ENCODE assay signal across 2 cellular contexts in the genomic region with DNA sequence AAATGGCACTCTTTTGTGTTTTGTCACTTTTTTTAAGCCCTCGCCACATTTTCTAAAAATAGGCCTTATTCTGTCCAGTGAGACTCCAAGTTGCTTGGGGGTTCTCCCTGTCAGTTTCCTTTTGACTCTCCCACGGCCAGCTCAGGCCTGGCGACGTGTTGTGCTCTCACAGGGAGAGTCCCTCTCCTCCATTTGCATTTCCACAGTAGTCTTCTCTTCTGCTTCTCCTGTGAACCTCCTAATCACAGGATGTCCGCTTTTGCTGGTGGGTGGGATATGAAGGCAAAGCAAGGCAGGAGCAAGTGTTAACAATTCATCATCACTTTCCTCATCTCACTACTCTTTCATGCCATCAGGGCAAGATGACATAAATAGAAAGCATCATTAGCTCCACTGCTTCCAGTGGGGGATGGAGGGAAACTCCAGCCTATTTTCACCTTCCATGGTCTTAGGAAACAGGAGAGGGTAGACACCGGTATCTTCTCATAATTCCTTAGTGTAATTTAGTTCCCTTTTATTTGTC.
TF ChIP-seq lines count a peak whose summit lies in the region.

No MANE protein-coding gene starts in this region.

TF ChIP-seq in GM12878, 131 proteins besides CTCF, POLR2A, EP300 and RAD21 (continued from another document and continues in another):
- TF ChIP-seq, protein P1, sequence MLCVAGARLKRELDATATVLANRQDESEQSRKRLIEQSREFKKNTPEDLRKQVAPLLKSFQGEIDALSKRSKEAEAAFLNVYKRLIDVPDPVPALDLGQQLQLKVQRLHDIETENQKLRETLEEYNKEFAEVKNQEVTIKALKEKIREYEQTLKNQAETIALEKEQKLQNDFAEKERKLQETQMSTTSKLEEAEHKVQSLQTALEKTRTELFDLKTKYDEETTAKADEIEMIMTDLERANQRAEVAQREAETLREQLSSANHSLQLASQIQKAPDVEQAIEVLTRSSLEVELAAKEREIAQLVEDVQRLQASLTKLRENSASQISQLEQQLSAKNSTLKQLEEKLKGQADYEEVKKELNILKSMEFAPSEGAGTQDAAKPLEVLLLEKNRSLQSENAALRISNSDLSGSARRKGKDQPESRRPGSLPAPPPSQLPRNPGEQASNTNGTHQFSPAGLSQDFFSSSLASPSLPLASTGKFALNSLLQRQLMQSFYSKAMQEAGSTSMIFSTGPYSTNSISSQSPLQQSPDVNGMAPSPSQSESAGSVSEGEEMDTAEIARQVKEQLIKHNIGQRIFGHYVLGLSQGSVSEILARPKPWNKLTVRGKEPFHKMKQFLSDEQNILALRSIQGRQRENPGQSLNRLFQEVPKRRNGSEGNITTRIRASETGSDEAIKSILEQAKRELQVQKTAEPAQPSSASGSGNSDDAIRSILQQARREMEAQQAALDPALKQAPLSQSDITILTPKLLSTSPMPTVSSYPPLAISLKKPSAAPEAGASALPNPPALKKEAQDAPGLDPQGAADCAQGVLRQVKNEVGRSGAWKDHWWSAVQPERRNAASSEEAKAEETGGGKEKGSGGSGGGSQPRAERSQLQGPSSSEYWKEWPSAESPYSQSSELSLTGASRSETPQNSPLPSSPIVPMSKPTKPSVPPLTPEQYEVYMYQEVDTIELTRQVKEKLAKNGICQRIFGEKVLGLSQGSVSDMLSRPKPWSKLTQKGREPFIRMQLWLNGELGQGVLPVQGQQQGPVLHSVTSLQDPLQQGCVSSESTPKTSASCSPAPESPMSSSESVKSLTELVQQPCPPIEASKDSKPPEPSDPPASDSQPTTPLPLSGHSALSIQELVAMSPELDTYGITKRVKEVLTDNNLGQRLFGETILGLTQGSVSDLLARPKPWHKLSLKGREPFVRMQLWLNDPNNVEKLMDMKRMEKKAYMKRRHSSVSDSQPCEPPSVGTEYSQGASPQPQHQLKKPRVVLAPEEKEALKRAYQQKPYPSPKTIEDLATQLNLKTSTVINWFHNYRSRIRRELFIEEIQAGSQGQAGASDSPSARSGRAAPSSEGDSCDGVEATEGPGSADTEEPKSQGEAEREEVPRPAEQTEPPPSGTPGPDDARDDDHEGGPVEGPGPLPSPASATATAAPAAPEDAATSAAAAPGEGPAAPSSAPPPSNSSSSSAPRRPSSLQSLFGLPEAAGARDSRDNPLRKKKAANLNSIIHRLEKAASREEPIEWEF (IDR thresholded peaks at IDR 0.05; ENCODE audit: insufficient replicate concordance, low read depth, low read length): peak; percentile 88
- TF ChIP-seq PML (IDR thresholded peaks at IDR 0.05; ENCODE audit: low read length) (peak; percentile 69), PKNOX1 (IDR thresholded peaks at IDR 0.05) (peak; percentile 76; the same call in 1 of the 2 replicates), TBL1XR1 (IDR thresholded peaks at IDR 0.05; ENCODE audit: low read depth, low read length) (peak; percentile 98), ESRRA (IDR thresholded peaks at IDR 0.05; ENCODE audit: low read length) (0 out of 2 replicates have a peak, but pooled peaks have one; percentile 39), KAT2A (conservative IDR thresholded peaks at IDR 0.05; ENCODE audit: control insufficient read depth, low read depth, low read length) (no peak), ZBED1 (IDR thresholded peaks at IDR 0.05; ENCODE audit: borderline replicate concordance) (peak; percentile 84; the same call in 1 of the 2 replicates), KDM1A (IDR thresholded peaks at IDR 0.05; ENCODE audit: borderline replicate concordance) (no peak), HDAC6 (IDR thresholded peaks at IDR 0.05; ENCODE audit: unreplicated experiment) (no peak), PRDM15 (CRISPR knock-in tag; IDR thresholded peaks at IDR 0.05) (no peak), MEF2A (IDR thresholded peaks at IDR 0.05; ENCODE audit: insufficient read depth, low read depth, low read length) (peak; percentile 99), TARDBP (IDR thresholded peaks at IDR 0.05; ENCODE audit: borderline replicate concordance) (peak; percentile 23; the same call in 1 of the 2 replicates), NFIC (IDR thresholded peaks at IDR 0.05; ENCODE audit: low read depth, low read length) (peak; percentile 95), SIX5 (IDR thresholded peaks at IDR 0.05; ENCODE audit: low read depth, low read length, severe bottlenecking) (no peak), NRF1 (conservative IDR thresholded peaks at IDR 0.05; ENCODE audit: low read depth, low read length) (no peak), ZSCAN29 (IDR thresholded peaks at IDR 0.05) (no peak), POU2F2 (IDR thresholded peaks at IDR 0.05; ENCODE audit: borderline replicate concordance, low read depth, low read length) (peak; percentile 99; the same call in 2 of the 3 replicates), BCL11A (IDR thresholded peaks at IDR 0.05; ENCODE audit: low read depth, low read length) (peak; percentile 88), RUNX3 (IDR thresholded peaks at IDR 0.05; ENCODE audit: low read length) (peak; percentile 89)

TF ChIP-seq in WTC11, 78 proteins besides CTCF, POLR2A, EP300 and RAD21 (continued from another document):
- TF ChIP-seq, protein P2, sequence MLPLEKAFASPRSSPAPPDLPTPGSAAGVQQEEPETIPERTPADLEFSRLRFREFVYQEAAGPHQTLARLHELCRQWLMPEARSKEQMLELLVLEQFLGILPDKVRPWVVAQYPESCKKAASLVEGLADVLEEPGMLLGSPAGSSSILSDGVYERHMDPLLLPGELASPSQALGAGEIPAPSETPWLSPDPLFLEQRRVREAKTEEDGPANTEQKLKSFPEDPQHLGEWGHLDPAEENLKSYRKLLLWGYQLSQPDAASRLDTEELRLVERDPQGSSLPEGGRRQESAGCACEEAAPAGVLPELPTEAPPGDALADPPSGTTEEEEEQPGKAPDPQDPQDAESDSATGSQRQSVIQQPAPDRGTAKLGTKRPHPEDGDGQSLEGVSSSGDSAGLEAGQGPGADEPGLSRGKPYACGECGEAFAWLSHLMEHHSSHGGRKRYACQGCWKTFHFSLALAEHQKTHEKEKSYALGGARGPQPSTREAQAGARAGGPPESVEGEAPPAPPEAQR (CRISPR knock-in tag; IDR thresholded peaks at IDR 0.05): no peak
- TF ChIP-seq ZBTB21 (CRISPR knock-in tag; IDR thresholded peaks at IDR 0.05; ENCODE audit: borderline replicate concordance): no peak
TF ChIP-seq in WTC11: peak in this region for 0.
